ENCODE assay signal across 11 cellular contexts in genomic region chr13:30847697-30848307, GRCh38. TPM values are rescaled to one million over a fixed set of nuclear protein-coding genes. Genes with fewer than 3 reads are reported as not detected.
A peak's percentile ranks its signal among the peaks of the same experiment; 100 is the strongest.
DNase-seq lines count a peak whose midpoint lies in the region; ATAC-seq and TF ChIP-seq lines count a peak whose summit lies in the region.
"Had no signal": no experiment of that assay in that cellular context is flagged by ENCODE, and none has a peak within 500 bp of the region (broad histone marks: within the 10 kb centered on the region; RNA-seq: fewer than 3 reads in every experiment).

No MANE protein-coding gene starts in this region.

- H3K27me3 Mint-ChIP-seq in activated T-cell treated with anti-CD3 and anti-CD28 coated beads, Interleukin-2, amount 50 U/mL, for 24 hours: peaks cover 9% of the 10 kb centered on the region

- H3K4me1 ChIP-seq in heart right ventricle: peaks cover 0 to 32% (median 0%) of the 10 kb centered on the region in 9 donors
- peaks cover 0 to 18% (median 0%) of the 10 kb centered on the region in 4 donors for H3K4me1 ChIP-seq in tibial nerve
- H3K4me1 ChIP-seq: Caco-2 had no signal

- DNase-seq in activated T-cell treated with anti-CD3 and anti-CD28 coated beads, Interleukin-2, amount 50 U/mL, for 24 hours: no peak
- DNase-seq in activated T-cell treated with anti-CD3 and anti-CD28 coated beads for 4 hours (no peak), heart right ventricle (peak in 1 of 2 donors; percentile 38), stromal cell of bone marrow (ENCODE audit: low read depth) (peak; percentile 100), posterior cingulate gyrus (no peak), tibial nerve (ENCODE audit: low spot score in 2 of 2) (no peak)
- DNase-seq: Caco-2 had no signal

- H3K36me3 ChIP-seq in heart right ventricle (no peaks in the 10 kb centered on the region), tibial nerve (no peaks in the 10 kb centered on the region)
- H3K36me3 ChIP-seq: ovary had no signal

- TF ChIP-seq CTCF in heart right ventricle (IDR thresholded peaks at IDR 0.05): no peak
- no peak for TF ChIP-seq CTCF in tibial nerve (IDR thresholded peaks at IDR 0.05)

- peak; percentile 88 for ATAC-seq in SK-N-SH treated with all-trans-retinoic acid at 6 μM for 48 hours
- peak; percentile 47 to 88 (median 74) for ATAC-seq in heart right ventricle
- ATAC-seq in HG02852 (IDR thresholded peaks at IDR 0.05; ENCODE audit: unreplicated experiment): no peak

- H3K36me3 Mint-ChIP-seq in activated T-cell treated with anti-CD3 and anti-CD28 coated beads, Interleukin-2, amount 50 U/mL, for 24 hours (ENCODE audit: low read depth): no peaks in the 10 kb centered on the region

- peak overlapping the region; percentile 2 for H3K4me3 Mint-ChIP-seq in activated T-cell treated with anti-CD3 and anti-CD28 coated beads, Interleukin-2, amount 50 U/mL, for 24 hours

- peak overlapping the region; percentile 79 for H3K27ac Mint-ChIP-seq in activated T-cell treated with anti-CD3 and anti-CD28 coated beads, Interleukin-2, amount 50 U/mL, for 24 hours

- H3K9me3 Mint-ChIP-seq in activated T-cell treated with anti-CD3 and anti-CD28 coated beads, Interleukin-2, amount 50 U/mL, for 24 hours: peaks cover 3% of the 10 kb centered on the region

- H3K27ac ChIP-seq in heart right ventricle (peak overlapping the region in 8 of 10 donors; percentile 10 to 74 (median 40)), tibial nerve (peak overlapping the region in 2 of 4 donors; percentile 69 to 71)
- H3K27ac ChIP-seq: HL-60 had no signal

- intact Hi-C loops in heart right ventricle (cut with DNase I) (no loop called here), posterior cingulate gyrus (cut with DNase I) (no loop called here)

- TF ChIP-seq EP300 in tibial nerve (IDR thresholded peaks at IDR 0.05): peak in 1 of 2 donors; percentile 52

- 39 to 43% methylated on average over 11 of the region's 11 CpGs for WGBS in heart right ventricle, 2 donors
- 24 to 25% methylated on average over 11 of the region's 11 CpGs for WGBS in tibial nerve, 2 donors

- H3K9me3 ChIP-seq in heart right ventricle (peaks cover 0 to 14% (median 0%) of the 10 kb centered on the region in 11 donors), tibial nerve (peaks cover 0 to 7% (median 0%) of the 10 kb centered on the region in 4 donors)
- H3K9me3 ChIP-seq: Caco-2, ovary had no signal

- peaks cover 26% of the 10 kb centered on the region for H3K4me1 Mint-ChIP-seq in activated T-cell treated with anti-CD3 and anti-CD28 coated beads, Interleukin-2, amount 50 U/mL, for 24 hours (ENCODE audit: low read depth)

- peaks cover 0 to 2% (median 0%) of the 10 kb centered on the region in 7 donors for H3K27me3 ChIP-seq in heart right ventricle
- H3K27me3 ChIP-seq in tibial nerve: no peaks in the 10 kb centered on the region
- H3K27me3 ChIP-seq: ovary had no signal

- H3K4me3 ChIP-seq in heart right ventricle (no peak overlapping the region), tibial nerve (no peak overlapping the region)
- H3K4me3 ChIP-seq: ovary had no signal

- TF ChIP-seq POLR2A in tibial nerve (IDR thresholded peaks at IDR 0.05): no peak

TF ChIP-seq in SK-N-SH treated with all-trans-retinoic acid at 6 μM for 48 hours, 23 proteins besides CTCF, POLR2A, EP300 and RAD21:
- TF ChIP-seq ZFP30 (CRISPR knock-in tag; IDR thresholded peaks at IDR 0.05): no peak
- TF ChIP-seq ESRRG (CRISPR knock-in tag; IDR thresholded peaks at IDR 0.05): no peak
- TF ChIP-seq ISL1 (CRISPR knock-in tag; IDR thresholded peaks at IDR 0.05): peak; percentile 41
- no peak for TF ChIP-seq ZNF565 (CRISPR knock-in tag; conservative IDR thresholded peaks at IDR 0.05; ENCODE audit: low read depth)
- no peak for TF ChIP-seq CSRNP3 (CRISPR knock-in tag; IDR thresholded peaks at IDR 0.05)
- TF ChIP-seq OSR1 (CRISPR knock-in tag; IDR thresholded peaks at IDR 0.05): no peak

RNA-seq across cellular contexts. Expression of gene MEDAG, which starts 58.3 kb away (rescaled TPM):
- total RNA-seq in heart right ventricle: 10 to 100 TPM in 1 of 10 donors, 1 to 10 TPM in 9; 3.2 to 22.1 (median 5.5) TPM
- 10 to 100 TPM in 1 of 2 donors, 1 to 10 TPM in 1; 6.1 to 10.2 TPM for polyA plus RNA-seq in heart right ventricle
- total RNA-seq in tibial nerve: 100 to 1,000 TPM in 3 of 4 donors, 10 to 100 TPM in 1; 95.1 to 151 (median 122) TPM
- total RNA-seq: Caco-2 had no signal

Comparison
In these comparisons a context has a peak if more than half of its experiments do, and no peak if none do; other contexts are left out.
1. RNA of gene MEDAG, which starts 58.3 kb away (total RNA-seq): 95.1 to 151 TPM in tibial nerve; 3.2 to 22.1 TPM in heart right ventricle; every median in the first group is over 4 times any median in the second.